ENCODE assay signal across 8 cellular contexts in the genomic region with DNA sequence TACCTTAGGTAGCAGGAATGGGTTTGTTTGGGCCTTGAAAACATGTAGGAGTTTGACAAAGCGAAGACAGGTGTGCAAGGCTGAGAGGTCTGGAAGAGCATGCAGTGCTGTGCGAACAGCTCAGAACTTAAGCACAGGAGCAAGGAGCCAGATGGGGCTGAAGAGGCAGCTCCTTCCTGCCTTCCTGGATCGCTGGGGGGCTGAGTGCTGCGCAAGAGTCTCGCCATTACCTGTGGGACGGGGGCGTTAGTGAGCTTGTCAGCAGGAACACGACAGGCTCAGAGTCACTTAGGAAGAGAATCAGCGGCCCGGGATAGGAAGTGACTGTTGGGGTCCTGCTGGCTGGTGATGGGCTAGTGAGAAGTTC. TPM values are rescaled to one million over a fixed set of nuclear protein-coding genes. Genes with fewer than 3 reads are reported as not detected.
DNase-seq lines count a peak whose midpoint lies in the region; ATAC-seq and TF ChIP-seq lines count a peak whose summit lies in the region.

No MANE protein-coding gene starts in this region.

- H3K9me3 Mint-ChIP-seq in activated naive CD4-positive, alpha-beta T cell treated with anti-CD3 and anti-CD28 coated beads, Interleukin-2, amount 10 ng/mL, durations not matched to agents 7 days and 5 days = no peaks in the 10 kb centered on the region

- H3K27me3 Mint-ChIP-seq in activated naive CD4-positive, alpha-beta T cell treated with anti-CD3 and anti-CD28 coated beads, Interleukin-2, amount 10 ng/mL, durations not matched to agents 7 days and 5 days = no peaks in the 10 kb centered on the region

- TF ChIP-seq CTCF in omental fat pad (IDR thresholded peaks at IDR 0.05) = no peak

- H3K36me3 Mint-ChIP-seq in activated naive CD4-positive, alpha-beta T cell treated with anti-CD3 and anti-CD28 coated beads, Interleukin-2, amount 10 ng/mL, durations not matched to agents 7 days and 5 days = no peaks in the 10 kb centered on the region

- DNase-seq in activated naive CD4-positive, alpha-beta T cell treated with anti-CD3 and anti-CD28 coated beads, Interleukin-2, amount 10 ng/mL, durations not matched to agents 7 days and 5 days = no peak
- DNase-seq in activated naive CD4-positive, alpha-beta T cell (lab: John Stamatoyannopoulos, UW) = no peak
- DNase-seq in SJSA1 (ENCODE audit: low read depth in 1 of 2, low spot score in 2 of 2) (no peak), omental fat pad (ENCODE audit: low spot score) (no peak), HT-29 (ENCODE audit: low spot score) (no peak)

- 16 to 20% methylated on average over 10 of the region's 10 CpGs for WGBS in esophagus, 2 donors

- H3K36me3 ChIP-seq in SJSA1 = peaks cover 12% of the 10 kb centered on the region; the same call in 1 of the 2 replicates
- peaks cover 0 to 1% of the 10 kb centered on the region in 2 donors for H3K36me3 ChIP-seq in esophagus (ENCODE audit: control insufficient read depth in 2 of 2, insufficient read depth in 2 of 2, low read length in 1 of 2)

- H3K4me3 Mint-ChIP-seq in activated naive CD4-positive, alpha-beta T cell treated with anti-CD3 and anti-CD28 coated beads, Interleukin-2, amount 10 ng/mL, durations not matched to agents 7 days and 5 days = peak overlapping the region; percentile 86

- peaks cover 37% of the 10 kb centered on the region for H3K4me1 Mint-ChIP-seq in activated naive CD4-positive, alpha-beta T cell treated with anti-CD3 and anti-CD28 coated beads, Interleukin-2, amount 10 ng/mL, durations not matched to agents 7 days and 5 days

- peak overlapping the region; percentile 92 for H3K27ac Mint-ChIP-seq in activated naive CD4-positive, alpha-beta T cell treated with anti-CD3 and anti-CD28 coated beads, Interleukin-2, amount 10 ng/mL, durations not matched to agents 7 days and 5 days

- no peaks in the 10 kb centered on the region for H3K9me3 ChIP-seq in SJSA1 (replicated peaks)
- H3K9me3 ChIP-seq in esophagus (ENCODE audit: control insufficient read depth in 2 of 2, insufficient read depth in 1 of 2, low read depth in 1 of 2, low read length in 1 of 2) = no peaks in the 10 kb centered on the region

- CTCF ChIA-PET in activated naive CD4-positive, alpha-beta T cell treated with anti-CD3 and anti-CD28 coated beads, Interleukin-2, amount 10 ng/mL, durations not matched to agents 7 days and 5 days (lab: Charles Lee) = interaction anchor here (1.2 to 4.0 kb wide), 6 partner anchors 8 to 447 kb away, joined by 5 to 23 read pairs (median 6); a partner anchor contains a TSS

- peak; percentile 15 for ATAC-seq in omental fat pad (ENCODE audit: low FRiP score)
- no peak for ATAC-seq in HG02759 (IDR thresholded peaks at IDR 0.05; ENCODE audit: unreplicated experiment)
- no peak for ATAC-seq in HG03469 (IDR thresholded peaks at IDR 0.05; ENCODE audit: unreplicated experiment)

- H3K4me1 ChIP-seq in SJSA1 (replicated peaks) (peaks cover 14% of the 10 kb centered on the region), esophagus (ENCODE audit: control insufficient read depth in 2 of 2, insufficient read depth in 2 of 2, low read length in 1 of 2) (peaks cover 0 to 3% of the 10 kb centered on the region in 2 donors)

- no peaks in the 10 kb centered on the region for H3K27me3 ChIP-seq in SJSA1 (replicated peaks)
- H3K27me3 ChIP-seq in esophagus (ENCODE audit: control insufficient read depth in 1 of 2, insufficient read depth in 2 of 2, low read length in 2 of 2) = no peaks in the 10 kb centered on the region

- peak overlapping the region; percentile 76 for H3K4me3 ChIP-seq in SJSA1
- peak overlapping the region; percentile 73 to 93 for H3K4me3 ChIP-seq in esophagus (ENCODE audit: low read depth in 1 of 2, low read length in 2 of 2)

- H3K27ac ChIP-seq in SJSA1 = peak overlapping the region; percentile 78
- H3K27ac ChIP-seq in esophagus (ENCODE audit: low read depth in 2 of 2, low read length in 1 of 2) = peak overlapping the region; percentile 81 to 91

RNA-seq across cellular contexts. Expression of a gene that starts 0.5 kb away (rescaled TPM):
- total RNA-seq in SJSA1 (2014; rRNA removed; shearing (Covaris generic)) = 8.5 and 12.8 TPM in 2 replicates
- 1 to 10 TPM; 4.6 to 6.1 TPM for polyA plus RNA-seq in esophagus
- 1 to 10 TPM; 5.3 to 8.2 (median 5.6) TPM for total RNA-seq in omental fat pad
- 25.6 and 28.3 TPM in 2 replicates for total RNA-seq in HT-29 (2014; rRNA removed; shearing (Covaris generic))

RNA-seq across cellular contexts. Expression of a gene that starts 9.2 kb away (rescaled TPM):
- total RNA-seq in SJSA1 (2014; rRNA removed; shearing (Covaris generic)) = 6.5 and 8.0 TPM in 2 replicates
- 10 to 100 TPM; 10.7 to 15.0 TPM for polyA plus RNA-seq in esophagus
- total RNA-seq in omental fat pad = 10 to 100 TPM in 2 of 4 donors, 1 to 10 TPM in 2; 5.6 to 19.8 (median 11.1) TPM
- 124 TPM in 2 replicates for total RNA-seq in HT-29 (2014; rRNA removed; shearing (Covaris generic))

RNA-seq across cellular contexts. Expression of a gene that starts 56.2 kb away (rescaled TPM):
- total RNA-seq in SJSA1 (2014; rRNA removed; shearing (Covaris generic)) = 47.6 and 54.0 TPM in 2 replicates
- 10 to 100 TPM; 32.9 to 42.2 TPM for polyA plus RNA-seq in esophagus
- total RNA-seq in omental fat pad = 10 to 100 TPM; 54.3 to 80.9 (median 63.1) TPM
- 54.1 and 55.1 TPM in 2 replicates for total RNA-seq in HT-29 (2014; rRNA removed; shearing (Covaris generic))
